In the genomic region with DNA sequence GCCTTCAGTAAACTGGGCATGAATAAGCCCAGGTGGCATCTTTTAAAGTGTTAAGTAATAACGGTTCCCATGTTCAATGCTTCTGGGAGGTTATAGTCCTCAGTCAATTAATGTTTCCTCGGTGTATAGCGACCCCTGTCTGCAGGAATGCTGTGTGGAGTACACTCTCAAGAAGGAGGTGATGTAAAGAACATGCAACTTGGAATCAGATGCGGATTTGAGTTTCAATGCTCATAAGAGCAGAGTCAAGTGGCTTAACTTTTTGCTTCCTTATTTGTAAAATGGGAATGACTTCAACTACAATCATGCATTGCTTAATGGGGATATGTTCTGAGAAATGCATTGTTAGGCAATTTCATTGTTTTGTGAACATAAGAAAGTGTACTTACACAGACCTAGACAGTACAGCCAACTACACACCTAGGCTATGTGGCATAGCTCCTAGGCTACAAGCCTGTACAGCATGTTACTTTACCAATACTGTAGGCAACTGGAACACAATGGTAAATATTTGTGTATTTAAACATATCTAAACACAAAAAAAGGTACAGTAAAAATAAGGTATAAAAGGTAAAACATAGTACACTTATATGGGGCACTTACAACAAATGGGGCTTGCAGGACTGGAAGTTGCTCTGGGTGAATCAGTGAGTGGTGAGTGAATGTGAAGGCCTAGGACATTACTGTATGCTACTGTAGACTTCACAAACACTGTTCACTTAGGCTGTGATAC, we compare ENCODE assay signal across 1 cellular context.
TF ChIP-seq lines count a peak whose summit lies in the region.

No MANE protein-coding gene starts in this region.

TF ChIP-seq in K562, 482 proteins besides CTCF, POLR2A, EP300 and RAD21 (continued from another document and continues in another):
- TF ChIP-seq, protein P1, sequence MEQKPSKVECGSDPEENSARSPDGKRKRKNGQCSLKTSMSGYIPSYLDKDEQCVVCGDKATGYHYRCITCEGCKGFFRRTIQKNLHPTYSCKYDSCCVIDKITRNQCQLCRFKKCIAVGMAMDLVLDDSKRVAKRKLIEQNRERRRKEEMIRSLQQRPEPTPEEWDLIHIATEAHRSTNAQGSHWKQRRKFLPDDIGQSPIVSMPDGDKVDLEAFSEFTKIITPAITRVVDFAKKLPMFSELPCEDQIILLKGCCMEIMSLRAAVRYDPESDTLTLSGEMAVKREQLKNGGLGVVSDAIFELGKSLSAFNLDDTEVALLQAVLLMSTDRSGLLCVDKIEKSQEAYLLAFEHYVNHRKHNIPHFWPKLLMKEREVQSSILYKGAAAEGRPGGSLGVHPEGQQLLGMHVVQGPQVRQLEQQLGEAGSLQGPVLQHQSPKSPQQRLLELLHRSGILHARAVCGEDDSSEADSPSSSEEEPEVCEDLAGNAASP (IDR thresholded peaks at IDR 0.05): no peak
- TF ChIP-seq, protein P2, sequence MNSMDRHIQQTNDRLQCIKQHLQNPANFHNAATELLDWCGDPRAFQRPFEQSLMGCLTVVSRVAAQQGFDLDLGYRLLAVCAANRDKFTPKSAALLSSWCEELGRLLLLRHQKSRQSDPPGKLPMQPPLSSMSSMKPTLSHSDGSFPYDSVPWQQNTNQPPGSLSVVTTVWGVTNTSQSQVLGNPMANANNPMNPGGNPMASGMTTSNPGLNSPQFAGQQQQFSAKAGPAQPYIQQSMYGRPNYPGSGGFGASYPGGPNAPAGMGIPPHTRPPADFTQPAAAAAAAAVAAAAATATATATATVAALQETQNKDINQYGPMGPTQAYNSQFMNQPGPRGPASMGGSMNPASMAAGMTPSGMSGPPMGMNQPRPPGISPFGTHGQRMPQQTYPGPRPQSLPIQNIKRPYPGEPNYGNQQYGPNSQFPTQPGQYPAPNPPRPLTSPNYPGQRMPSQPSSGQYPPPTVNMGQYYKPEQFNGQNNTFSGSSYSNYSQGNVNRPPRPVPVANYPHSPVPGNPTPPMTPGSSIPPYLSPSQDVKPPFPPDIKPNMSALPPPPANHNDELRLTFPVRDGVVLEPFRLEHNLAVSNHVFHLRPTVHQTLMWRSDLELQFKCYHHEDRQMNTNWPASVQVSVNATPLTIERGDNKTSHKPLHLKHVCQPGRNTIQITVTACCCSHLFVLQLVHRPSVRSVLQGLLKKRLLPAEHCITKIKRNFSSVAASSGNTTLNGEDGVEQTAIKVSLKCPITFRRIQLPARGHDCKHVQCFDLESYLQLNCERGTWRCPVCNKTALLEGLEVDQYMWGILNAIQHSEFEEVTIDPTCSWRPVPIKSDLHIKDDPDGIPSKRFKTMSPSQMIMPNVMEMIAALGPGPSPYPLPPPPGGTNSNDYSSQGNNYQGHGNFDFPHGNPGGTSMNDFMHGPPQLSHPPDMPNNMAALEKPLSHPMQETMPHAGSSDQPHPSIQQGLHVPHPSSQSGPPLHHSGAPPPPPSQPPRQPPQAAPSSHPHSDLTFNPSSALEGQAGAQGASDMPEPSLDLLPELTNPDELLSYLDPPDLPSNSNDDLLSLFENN (IDR thresholded peaks at IDR 0.05; ENCODE audit: low read depth in 2 of 2, low read length in 2 of 2): no peak
- TF ChIP-seq, protein P3, sequence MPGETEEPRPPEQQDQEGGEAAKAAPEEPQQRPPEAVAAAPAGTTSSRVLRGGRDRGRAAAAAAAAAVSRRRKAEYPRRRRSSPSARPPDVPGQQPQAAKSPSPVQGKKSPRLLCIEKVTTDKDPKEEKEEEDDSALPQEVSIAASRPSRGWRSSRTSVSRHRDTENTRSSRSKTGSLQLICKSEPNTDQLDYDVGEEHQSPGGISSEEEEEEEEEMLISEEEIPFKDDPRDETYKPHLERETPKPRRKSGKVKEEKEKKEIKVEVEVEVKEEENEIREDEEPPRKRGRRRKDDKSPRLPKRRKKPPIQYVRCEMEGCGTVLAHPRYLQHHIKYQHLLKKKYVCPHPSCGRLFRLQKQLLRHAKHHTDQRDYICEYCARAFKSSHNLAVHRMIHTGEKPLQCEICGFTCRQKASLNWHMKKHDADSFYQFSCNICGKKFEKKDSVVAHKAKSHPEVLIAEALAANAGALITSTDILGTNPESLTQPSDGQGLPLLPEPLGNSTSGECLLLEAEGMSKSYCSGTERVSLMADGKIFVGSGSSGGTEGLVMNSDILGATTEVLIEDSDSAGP (CRISPR knock-in tag; IDR thresholded peaks at IDR 0.05): no peak
- TF ChIP-seq SMAD2 (IDR thresholded peaks at IDR 0.05; ENCODE audit: low read depth, low read length) (no peak), ZBTB7A (IDR thresholded peaks at IDR 0.05; ENCODE audit: borderline replicate concordance, control insufficient read depth, low read depth, low read length) (no peak), STAT5B (CRISPR knock-in tag; IDR thresholded peaks at IDR 0.05) (no peak), XRCC5 (IDR thresholded peaks at IDR 0.05; ENCODE audit: low read depth, low read length) (no peak), ZNF311 (CRISPR knock-in tag; IDR thresholded peaks at IDR 0.05) (no peak), ZNF124 (CRISPR knock-in tag; IDR thresholded peaks at IDR 0.05) (no peak), SMARCC2 (IDR thresholded peaks at IDR 0.05; ENCODE audit: low read depth) (no peak), CHD4 (IDR thresholded peaks at IDR 0.05; ENCODE audit: insufficient read depth, insufficient replicate concordance, low read depth, low read length, poor library complexity, severe bottlenecking) (no peak), FOXK2 (conservative IDR thresholded peaks at IDR 0.05 in 1 of 2, IDR thresholded peaks at IDR 0.05 in 1 of 2; ENCODE audit: low read depth in 2 of 2) (no peak), ZNF41 (CRISPR knock-in tag; conservative IDR thresholded peaks at IDR 0.05) (no peak), SMARCA4 (IDR thresholded peaks at IDR 0.05) (peak; percentile 42; the same call in 1 of the 2 replicates), ETV1 (tag; conservative IDR thresholded peaks at IDR 0.05; ENCODE audit: low read depth) (0 out of 2 replicates have a peak, but pooled peaks have one; percentile 4), BRCA1 (IDR thresholded peaks at IDR 0.05) (no peak), BRCA1 (CRISPR knock-in tag; IDR thresholded peaks at IDR 0.05) (no peak), C11orf30 (IDR thresholded peaks at IDR 0.05; ENCODE audit: low read depth) (no peak), NUFIP1 (IDR thresholded peaks at IDR 0.05; ENCODE audit: partially characterized antibody) (no peak), TCF7 (IDR thresholded peaks at IDR 0.05; ENCODE audit: borderline replicate concordance) (no peak), RBM17 (IDR thresholded peaks at IDR 0.05; ENCODE audit: borderline replicate concordance, low read depth, low read length) (no peak), ETV6 (IDR thresholded peaks at IDR 0.05; ENCODE audit: borderline replicate concordance in 1 of 2, low read depth in 2 of 2, low read length in 1 of 2) (no peak), ETV6 (CRISPR knock-in tag; IDR thresholded peaks at IDR 0.05; ENCODE audit: borderline replicate concordance) (no peak), ZNF217 (CRISPR knock-in tag; IDR thresholded peaks at IDR 0.05) (no peak), SIRT6 (IDR thresholded peaks at IDR 0.05; ENCODE audit: low read depth, low read length) (no peak), HSF4 (CRISPR knock-in tag; IDR thresholded peaks at IDR 0.05; ENCODE audit: borderline replicate concordance) (no peak), HLTF (IDR thresholded peaks at IDR 0.05) (no peak), KLF16 (IDR thresholded peaks at IDR 0.05) (peak; percentile 60; the same call in 1 of the 2 replicates)
- TF ChIP-seq, protein P4, sequence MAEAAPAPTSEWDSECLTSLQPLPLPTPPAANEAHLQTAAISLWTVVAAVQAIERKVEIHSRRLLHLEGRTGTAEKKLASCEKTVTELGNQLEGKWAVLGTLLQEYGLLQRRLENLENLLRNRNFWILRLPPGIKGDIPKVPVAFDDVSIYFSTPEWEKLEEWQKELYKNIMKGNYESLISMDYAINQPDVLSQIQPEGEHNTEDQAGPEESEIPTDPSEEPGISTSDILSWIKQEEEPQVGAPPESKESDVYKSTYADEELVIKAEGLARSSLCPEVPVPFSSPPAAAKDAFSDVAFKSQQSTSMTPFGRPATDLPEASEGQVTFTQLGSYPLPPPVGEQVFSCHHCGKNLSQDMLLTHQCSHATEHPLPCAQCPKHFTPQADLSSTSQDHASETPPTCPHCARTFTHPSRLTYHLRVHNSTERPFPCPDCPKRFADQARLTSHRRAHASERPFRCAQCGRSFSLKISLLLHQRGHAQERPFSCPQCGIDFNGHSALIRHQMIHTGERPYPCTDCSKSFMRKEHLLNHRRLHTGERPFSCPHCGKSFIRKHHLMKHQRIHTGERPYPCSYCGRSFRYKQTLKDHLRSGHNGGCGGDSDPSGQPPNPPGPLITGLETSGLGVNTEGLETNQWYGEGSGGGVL (CRISPR knock-in tag; IDR thresholded peaks at IDR 0.05): no peak
- TF ChIP-seq, protein P5, sequence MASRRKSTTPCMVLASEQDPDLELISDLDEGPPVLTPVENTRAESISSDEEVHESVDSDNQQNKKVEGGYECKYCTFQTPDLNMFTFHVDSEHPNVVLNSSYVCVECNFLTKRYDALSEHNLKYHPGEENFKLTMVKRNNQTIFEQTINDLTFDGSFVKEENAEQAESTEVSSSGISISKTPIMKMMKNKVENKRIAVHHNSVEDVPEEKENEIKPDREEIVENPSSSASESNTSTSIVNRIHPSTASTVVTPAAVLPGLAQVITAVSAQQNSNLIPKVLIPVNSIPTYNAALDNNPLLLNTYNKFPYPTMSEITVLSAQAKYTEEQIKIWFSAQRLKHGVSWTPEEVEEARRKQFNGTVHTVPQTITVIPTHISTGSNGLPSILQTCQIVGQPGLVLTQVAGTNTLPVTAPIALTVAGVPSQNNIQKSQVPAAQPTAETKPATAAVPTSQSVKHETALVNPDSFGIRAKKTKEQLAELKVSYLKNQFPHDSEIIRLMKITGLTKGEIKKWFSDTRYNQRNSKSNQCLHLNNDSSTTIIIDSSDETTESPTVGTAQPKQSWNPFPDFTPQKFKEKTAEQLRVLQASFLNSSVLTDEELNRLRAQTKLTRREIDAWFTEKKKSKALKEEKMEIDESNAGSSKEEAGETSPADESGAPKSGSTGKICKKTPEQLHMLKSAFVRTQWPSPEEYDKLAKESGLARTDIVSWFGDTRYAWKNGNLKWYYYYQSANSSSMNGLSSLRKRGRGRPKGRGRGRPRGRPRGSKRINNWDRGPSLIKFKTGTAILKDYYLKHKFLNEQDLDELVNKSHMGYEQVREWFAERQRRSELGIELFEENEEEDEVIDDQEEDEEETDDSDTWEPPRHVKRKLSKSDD (conservative IDR thresholded peaks at IDR 0.05; ENCODE audit: low read length): no peak
- TF ChIP-seq, protein P6, sequence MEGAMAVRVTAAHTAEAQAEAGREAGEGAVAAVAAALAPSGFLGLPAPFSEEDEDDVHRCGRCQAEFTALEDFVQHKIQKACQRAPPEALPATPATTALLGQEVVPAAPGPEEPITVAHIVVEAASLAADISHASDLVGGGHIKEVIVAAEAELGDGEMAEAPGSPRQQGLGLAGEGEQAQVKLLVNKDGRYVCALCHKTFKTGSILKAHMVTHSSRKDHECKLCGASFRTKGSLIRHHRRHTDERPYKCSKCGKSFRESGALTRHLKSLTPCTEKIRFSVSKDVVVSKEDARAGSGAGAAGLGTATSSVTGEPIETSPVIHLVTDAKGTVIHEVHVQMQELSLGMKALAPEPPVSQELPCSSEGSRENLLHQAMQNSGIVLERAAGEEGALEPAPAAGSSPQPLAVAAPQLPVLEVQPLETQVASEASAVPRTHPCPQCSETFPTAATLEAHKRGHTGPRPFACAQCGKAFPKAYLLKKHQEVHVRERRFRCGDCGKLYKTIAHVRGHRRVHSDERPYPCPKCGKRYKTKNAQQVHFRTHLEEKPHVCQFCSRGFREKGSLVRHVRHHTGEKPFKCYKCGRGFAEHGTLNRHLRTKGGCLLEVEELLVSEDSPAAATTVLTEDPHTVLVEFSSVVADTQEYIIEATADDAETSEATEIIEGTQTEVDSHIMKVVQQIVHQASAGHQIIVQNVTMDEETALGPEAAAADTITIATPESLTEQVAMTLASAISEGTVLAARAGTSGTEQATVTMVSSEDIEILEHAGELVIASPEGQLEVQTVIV (CRISPR knock-in tag; IDR thresholded peaks at IDR 0.05; ENCODE audit: borderline replicate concordance): no peak
- TF ChIP-seq, protein P7, sequence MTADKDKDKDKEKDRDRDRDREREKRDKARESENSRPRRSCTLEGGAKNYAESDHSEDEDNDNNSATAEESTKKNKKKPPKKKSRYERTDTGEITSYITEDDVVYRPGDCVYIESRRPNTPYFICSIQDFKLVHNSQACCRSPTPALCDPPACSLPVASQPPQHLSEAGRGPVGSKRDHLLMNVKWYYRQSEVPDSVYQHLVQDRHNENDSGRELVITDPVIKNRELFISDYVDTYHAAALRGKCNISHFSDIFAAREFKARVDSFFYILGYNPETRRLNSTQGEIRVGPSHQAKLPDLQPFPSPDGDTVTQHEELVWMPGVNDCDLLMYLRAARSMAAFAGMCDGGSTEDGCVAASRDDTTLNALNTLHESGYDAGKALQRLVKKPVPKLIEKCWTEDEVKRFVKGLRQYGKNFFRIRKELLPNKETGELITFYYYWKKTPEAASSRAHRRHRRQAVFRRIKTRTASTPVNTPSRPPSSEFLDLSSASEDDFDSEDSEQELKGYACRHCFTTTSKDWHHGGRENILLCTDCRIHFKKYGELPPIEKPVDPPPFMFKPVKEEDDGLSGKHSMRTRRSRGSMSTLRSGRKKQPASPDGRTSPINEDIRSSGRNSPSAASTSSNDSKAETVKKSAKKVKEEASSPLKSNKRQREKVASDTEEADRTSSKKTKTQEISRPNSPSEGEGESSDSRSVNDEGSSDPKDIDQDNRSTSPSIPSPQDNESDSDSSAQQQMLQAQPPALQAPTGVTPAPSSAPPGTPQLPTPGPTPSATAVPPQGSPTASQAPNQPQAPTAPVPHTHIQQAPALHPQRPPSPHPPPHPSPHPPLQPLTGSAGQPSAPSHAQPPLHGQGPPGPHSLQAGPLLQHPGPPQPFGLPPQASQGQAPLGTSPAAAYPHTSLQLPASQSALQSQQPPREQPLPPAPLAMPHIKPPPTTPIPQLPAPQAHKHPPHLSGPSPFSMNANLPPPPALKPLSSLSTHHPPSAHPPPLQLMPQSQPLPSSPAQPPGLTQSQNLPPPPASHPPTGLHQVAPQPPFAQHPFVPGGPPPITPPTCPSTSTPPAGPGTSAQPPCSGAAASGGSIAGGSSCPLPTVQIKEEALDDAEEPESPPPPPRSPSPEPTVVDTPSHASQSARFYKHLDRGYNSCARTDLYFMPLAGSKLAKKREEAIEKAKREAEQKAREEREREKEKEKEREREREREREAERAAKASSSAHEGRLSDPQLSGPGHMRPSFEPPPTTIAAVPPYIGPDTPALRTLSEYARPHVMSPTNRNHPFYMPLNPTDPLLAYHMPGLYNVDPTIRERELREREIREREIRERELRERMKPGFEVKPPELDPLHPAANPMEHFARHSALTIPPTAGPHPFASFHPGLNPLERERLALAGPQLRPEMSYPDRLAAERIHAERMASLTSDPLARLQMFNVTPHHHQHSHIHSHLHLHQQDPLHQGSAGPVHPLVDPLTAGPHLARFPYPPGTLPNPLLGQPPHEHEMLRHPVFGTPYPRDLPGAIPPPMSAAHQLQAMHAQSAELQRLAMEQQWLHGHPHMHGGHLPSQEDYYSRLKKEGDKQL (CRISPR knock-in tag; IDR thresholded peaks at IDR 0.05; ENCODE audit: borderline replicate concordance): no peak
- TF ChIP-seq, protein P8, sequence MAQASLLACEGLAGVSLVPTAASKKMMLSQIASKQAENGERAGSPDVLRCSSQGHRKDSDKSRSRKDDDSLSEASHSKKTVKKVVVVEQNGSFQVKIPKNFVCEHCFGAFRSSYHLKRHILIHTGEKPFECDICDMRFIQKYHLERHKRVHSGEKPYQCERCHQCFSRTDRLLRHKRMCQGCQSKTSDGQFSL (CRISPR knock-in tag; IDR thresholded peaks at IDR 0.05): no peak
- TF ChIP-seq, protein P8 (tag; IDR thresholded peaks at IDR 0.05): no peak
- TF ChIP-seq, protein P9, sequence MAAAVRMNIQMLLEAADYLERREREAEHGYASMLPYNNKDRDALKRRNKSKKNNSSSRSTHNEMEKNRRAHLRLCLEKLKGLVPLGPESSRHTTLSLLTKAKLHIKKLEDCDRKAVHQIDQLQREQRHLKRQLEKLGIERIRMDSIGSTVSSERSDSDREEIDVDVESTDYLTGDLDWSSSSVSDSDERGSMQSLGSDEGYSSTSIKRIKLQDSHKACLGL (CRISPR knock-in tag; IDR thresholded peaks at IDR 0.05; ENCODE audit: borderline replicate concordance, poor library complexity, severe bottlenecking): no peak
